ENCODE assay signal across 1 cellular context in the genomic region with DNA sequence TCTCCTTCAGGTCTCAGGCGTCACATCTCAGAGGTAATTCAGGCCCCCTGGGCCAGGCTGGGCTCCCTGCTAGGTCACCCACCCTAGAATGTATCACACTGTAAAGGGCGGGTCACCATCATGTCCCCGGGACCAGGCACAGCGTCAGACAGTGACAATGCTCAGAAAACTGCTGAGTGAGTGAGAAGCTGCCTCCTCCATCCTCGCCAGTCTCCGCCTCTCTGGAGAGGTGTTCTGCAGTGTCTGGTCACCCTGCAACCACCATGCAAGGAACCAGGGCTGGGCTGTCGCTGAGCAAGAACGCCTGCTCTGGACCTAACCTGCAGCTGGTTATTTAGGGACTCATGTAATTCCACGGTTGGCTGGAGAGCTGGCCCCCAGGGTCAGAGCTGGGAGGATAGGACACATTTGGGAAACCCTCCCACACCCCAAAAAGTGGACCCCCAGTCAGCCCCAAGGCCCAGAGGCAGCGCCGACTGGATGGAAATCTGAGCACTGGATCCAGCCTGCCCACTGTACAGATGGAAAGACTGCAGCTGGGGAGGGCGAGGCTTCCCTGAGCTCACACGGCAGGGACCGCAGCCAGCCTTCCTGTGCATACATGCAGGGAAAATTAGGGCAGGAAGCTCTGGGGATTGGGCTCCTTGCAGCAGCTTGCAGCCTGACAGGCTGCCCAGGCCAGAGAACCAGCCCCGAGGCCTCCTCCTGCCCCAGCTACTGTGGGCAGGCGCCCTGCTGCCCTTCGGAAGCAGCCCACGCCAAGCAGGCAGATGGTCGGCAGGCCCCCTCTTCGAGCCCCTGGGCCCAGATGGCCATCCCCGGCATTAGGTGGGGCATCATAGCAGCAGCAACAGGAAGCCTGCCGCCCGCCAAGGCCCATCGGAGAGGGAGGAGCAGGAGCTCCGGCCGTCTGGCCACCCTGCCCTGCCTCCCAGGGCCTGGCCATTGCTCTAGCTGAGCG.
A peak's percentile ranks its signal among the peaks of the same experiment; 100 is the strongest.
TF ChIP-seq lines count a peak whose summit lies in the region.

No MANE protein-coding gene starts in this region.

TF ChIP-seq in K562, 482 proteins besides CTCF, POLR2A, EP300 and RAD21 (continued from another document):
- no peak for TF ChIP-seq CSDE1 (IDR thresholded peaks at IDR 0.05)
- no peak for TF ChIP-seq PYGO2 (tag; IDR thresholded peaks at IDR 0.05)
- no peak for TF ChIP-seq KLF1 (tag; IDR thresholded peaks at IDR 0.05)
- no peak for TF ChIP-seq ZNF140 (CRISPR knock-in tag; IDR thresholded peaks at IDR 0.05)
- TF ChIP-seq BDP1 (IDR thresholded peaks at IDR 0.05; ENCODE audit: insufficient read depth, insufficient read length), result no peak
- TF ChIP-seq, protein P1, sequence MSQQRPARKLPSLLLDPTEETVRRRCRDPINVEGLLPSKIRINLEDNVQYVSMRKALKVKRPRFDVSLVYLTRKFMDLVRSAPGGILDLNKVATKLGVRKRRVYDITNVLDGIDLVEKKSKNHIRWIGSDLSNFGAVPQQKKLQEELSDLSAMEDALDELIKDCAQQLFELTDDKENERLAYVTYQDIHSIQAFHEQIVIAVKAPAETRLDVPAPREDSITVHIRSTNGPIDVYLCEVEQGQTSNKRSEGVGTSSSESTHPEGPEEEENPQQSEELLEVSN (IDR thresholded peaks at IDR 0.05; ENCODE audit: borderline replicate concordance in 1 of 2, extremely low read depth in 1 of 2, insufficient read depth in 1 of 2, insufficient read length in 1 of 2, low read depth in 1 of 2, low read length in 1 of 2, poor library complexity in 1 of 2, severe bottlenecking in 1 of 2), result no peak
- TF ChIP-seq, protein P2, sequence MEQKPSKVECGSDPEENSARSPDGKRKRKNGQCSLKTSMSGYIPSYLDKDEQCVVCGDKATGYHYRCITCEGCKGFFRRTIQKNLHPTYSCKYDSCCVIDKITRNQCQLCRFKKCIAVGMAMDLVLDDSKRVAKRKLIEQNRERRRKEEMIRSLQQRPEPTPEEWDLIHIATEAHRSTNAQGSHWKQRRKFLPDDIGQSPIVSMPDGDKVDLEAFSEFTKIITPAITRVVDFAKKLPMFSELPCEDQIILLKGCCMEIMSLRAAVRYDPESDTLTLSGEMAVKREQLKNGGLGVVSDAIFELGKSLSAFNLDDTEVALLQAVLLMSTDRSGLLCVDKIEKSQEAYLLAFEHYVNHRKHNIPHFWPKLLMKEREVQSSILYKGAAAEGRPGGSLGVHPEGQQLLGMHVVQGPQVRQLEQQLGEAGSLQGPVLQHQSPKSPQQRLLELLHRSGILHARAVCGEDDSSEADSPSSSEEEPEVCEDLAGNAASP (IDR thresholded peaks at IDR 0.05), result no peak
- TF ChIP-seq, protein P3, sequence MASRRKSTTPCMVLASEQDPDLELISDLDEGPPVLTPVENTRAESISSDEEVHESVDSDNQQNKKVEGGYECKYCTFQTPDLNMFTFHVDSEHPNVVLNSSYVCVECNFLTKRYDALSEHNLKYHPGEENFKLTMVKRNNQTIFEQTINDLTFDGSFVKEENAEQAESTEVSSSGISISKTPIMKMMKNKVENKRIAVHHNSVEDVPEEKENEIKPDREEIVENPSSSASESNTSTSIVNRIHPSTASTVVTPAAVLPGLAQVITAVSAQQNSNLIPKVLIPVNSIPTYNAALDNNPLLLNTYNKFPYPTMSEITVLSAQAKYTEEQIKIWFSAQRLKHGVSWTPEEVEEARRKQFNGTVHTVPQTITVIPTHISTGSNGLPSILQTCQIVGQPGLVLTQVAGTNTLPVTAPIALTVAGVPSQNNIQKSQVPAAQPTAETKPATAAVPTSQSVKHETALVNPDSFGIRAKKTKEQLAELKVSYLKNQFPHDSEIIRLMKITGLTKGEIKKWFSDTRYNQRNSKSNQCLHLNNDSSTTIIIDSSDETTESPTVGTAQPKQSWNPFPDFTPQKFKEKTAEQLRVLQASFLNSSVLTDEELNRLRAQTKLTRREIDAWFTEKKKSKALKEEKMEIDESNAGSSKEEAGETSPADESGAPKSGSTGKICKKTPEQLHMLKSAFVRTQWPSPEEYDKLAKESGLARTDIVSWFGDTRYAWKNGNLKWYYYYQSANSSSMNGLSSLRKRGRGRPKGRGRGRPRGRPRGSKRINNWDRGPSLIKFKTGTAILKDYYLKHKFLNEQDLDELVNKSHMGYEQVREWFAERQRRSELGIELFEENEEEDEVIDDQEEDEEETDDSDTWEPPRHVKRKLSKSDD (conservative IDR thresholded peaks at IDR 0.05; ENCODE audit: low read length), result no peak
- TF ChIP-seq EHMT2 (IDR thresholded peaks at IDR 0.05), result no peak
- peak; percentile 85 for TF ChIP-seq ZNF316 (IDR thresholded peaks at IDR 0.05)
- TF ChIP-seq MAFG (tag; conservative IDR thresholded peaks at IDR 0.05), result peak; percentile 77
- TF ChIP-seq, protein P4, sequence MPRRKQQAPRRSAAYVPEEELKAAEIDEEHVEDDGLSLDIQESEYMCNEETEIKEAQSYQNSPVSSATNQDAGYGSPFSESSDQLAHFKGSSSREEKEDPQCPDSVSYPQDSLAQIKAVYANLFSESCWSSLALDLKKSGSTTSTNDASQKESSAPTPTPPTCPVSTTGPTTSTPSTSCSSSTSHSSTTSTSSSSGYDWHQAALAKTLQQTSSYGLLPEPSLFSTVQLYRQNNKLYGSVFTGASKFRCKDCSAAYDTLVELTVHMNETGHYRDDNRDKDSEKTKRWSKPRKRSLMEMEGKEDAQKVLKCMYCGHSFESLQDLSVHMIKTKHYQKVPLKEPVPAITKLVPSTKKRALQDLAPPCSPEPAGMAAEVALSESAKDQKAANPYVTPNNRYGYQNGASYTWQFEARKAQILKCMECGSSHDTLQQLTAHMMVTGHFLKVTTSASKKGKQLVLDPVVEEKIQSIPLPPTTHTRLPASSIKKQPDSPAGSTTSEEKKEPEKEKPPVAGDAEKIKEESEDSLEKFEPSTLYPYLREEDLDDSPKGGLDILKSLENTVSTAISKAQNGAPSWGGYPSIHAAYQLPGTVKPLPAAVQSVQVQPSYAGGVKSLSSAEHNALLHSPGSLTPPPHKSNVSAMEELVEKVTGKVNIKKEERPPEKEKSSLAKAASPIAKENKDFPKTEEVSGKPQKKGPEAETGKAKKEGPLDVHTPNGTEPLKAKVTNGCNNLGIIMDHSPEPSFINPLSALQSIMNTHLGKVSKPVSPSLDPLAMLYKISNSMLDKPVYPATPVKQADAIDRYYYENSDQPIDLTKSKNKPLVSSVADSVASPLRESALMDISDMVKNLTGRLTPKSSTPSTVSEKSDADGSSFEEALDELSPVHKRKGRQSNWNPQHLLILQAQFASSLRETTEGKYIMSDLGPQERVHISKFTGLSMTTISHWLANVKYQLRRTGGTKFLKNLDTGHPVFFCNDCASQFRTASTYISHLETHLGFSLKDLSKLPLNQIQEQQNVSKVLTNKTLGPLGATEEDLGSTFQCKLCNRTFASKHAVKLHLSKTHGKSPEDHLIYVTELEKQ (CRISPR knock-in tag; IDR thresholded peaks at IDR 0.05), result no peak
- 0 out of 2 replicates have a peak, but pooled peaks have one; percentile 25 for TF ChIP-seq MAFF (IDR thresholded peaks at IDR 0.05; ENCODE audit: low read length)
- TF ChIP-seq, protein P5, sequence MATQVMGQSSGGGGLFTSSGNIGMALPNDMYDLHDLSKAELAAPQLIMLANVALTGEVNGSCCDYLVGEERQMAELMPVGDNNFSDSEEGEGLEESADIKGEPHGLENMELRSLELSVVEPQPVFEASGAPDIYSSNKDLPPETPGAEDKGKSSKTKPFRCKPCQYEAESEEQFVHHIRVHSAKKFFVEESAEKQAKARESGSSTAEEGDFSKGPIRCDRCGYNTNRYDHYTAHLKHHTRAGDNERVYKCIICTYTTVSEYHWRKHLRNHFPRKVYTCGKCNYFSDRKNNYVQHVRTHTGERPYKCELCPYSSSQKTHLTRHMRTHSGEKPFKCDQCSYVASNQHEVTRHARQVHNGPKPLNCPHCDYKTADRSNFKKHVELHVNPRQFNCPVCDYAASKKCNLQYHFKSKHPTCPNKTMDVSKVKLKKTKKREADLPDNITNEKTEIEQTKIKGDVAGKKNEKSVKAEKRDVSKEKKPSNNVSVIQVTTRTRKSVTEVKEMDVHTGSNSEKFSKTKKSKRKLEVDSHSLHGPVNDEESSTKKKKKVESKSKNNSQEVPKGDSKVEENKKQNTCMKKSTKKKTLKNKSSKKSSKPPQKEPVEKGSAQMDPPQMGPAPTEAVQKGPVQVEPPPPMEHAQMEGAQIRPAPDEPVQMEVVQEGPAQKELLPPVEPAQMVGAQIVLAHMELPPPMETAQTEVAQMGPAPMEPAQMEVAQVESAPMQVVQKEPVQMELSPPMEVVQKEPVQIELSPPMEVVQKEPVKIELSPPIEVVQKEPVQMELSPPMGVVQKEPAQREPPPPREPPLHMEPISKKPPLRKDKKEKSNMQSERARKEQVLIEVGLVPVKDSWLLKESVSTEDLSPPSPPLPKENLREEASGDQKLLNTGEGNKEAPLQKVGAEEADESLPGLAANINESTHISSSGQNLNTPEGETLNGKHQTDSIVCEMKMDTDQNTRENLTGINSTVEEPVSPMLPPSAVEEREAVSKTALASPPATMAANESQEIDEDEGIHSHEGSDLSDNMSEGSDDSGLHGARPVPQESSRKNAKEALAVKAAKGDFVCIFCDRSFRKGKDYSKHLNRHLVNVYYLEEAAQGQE (CRISPR knock-in tag; IDR thresholded peaks at IDR 0.05; ENCODE audit: low read depth), result no peak
- TF ChIP-seq SMAD4 (CRISPR knock-in tag; conservative IDR thresholded peaks at IDR 0.05), result no peak
- TF ChIP-seq MAFK (IDR thresholded peaks at IDR 0.05; ENCODE audit: low read length), result no peak
- no peak for TF ChIP-seq ZNF780A (CRISPR knock-in tag; IDR thresholded peaks at IDR 0.05)
